Comparison of ENCODE assay signal across 8 cellular contexts in the genomic region with DNA sequence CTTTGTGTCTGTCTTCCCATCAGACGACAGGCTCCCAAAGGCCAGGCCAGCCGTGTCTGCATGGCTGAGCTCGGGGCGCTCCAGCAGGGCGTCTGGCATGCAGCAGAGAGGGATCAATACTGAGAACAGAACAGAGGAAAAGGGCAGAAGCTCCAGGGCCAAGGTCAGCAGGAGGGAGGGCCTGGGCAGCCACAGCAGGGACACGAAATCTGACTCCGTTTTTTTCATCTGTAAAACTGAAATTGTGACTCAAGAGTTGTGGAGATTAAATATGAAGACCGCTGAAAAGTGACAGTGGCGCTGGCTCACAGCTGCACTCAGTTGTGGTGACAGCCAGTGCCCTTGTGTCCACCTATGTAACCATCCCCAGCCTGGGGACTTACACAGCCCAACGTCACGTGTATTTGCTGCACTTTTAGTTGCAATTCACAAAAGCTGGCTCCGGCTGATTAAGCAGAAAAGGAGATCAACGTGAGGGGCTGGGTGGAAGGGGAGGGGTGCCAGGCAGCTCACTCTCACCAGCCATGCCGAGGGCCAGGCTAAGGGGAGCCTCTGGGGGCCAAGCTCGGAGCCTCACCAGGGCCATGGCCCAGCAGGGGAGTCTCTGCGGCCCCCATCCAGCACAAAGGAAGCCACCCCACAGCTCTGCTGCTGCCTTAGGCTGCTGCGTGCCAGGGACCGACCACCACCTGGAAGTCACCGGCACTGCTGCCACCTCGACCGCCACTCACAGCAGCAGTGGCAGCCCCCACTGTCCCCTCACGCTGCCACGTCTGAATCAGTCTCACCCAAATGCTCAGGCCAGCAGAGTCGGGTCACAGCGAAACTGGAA.
DNase-seq lines count a peak whose midpoint lies in the region; ATAC-seq and TF ChIP-seq lines count a peak whose summit lies in the region.

No MANE protein-coding gene starts in this region.

- CTCF ChIA-PET in activated naive CD4-positive, alpha-beta T cell treated with anti-CD3 and anti-CD28 coated beads for 36 hours (lab: Charles Lee): interaction anchor here (1.4 kb wide), 1 partner anchor 86 kb away, joined by 6 read pairs; no protein-coding TSS in a partner anchor
- CTCF ChIA-PET in activated naive CD4-positive, alpha-beta T cell treated with anti-CD3 and anti-CD28 coated beads, Interleukin-2, amount 10 ng/mL, durations not matched to agents 7 days and 5 days (lab: Charles Lee): no interaction called here

- H4K20me1 ChIP-seq in osteoblast (ENCODE audit: insufficient read depth, low read length): peaks cover 4% of the 10 kb centered on the region

- H3K27me3 ChIP-seq in endocrine pancreas (ENCODE audit: control insufficient read depth, insufficient read depth, low read length) (no peaks in the 10 kb centered on the region), osteoblast (ENCODE audit: insufficient read depth, low read length) (no peaks in the 10 kb centered on the region)

- H3K9me3 ChIP-seq in endocrine pancreas (ENCODE audit: control insufficient read depth, low read length) (no peaks in the 10 kb centered on the region), osteoblast (ENCODE audit: low read depth, low read length) (no peaks in the 10 kb centered on the region)

- H3K4me1 ChIP-seq in endocrine pancreas (ENCODE audit: control insufficient read depth, insufficient read depth, low read length) (no peaks in the 10 kb centered on the region), osteoblast (ENCODE audit: insufficient read depth, low read length) (peaks cover 3% of the 10 kb centered on the region)

- peak overlapping the region; percentile 84 for H3K4me2 ChIP-seq in osteoblast (ENCODE audit: insufficient read depth, low read length)

- no peaks in the 10 kb centered on the region for H3K36me3 ChIP-seq in endocrine pancreas (ENCODE audit: control insufficient read depth, insufficient read depth, low read length)
- H3K36me3 ChIP-seq in osteoblast (ENCODE audit: insufficient read depth, low read length): no peaks in the 10 kb centered on the region

- H3K4me3 ChIP-seq in endocrine pancreas (ENCODE audit: control insufficient read depth, insufficient read depth, low read length) (no peak overlapping the region), osteoblast (ENCODE audit: insufficient read depth, low read length) (peak overlapping the region; percentile 57)

- H3K79me2 ChIP-seq in osteoblast (ENCODE audit: insufficient read depth, low read length): no peaks in the 10 kb centered on the region

- no peak for TF ChIP-seq CTCF in osteoblast (IDR thresholded peaks at IDR 0.05; ENCODE audit: extremely low read depth, low read depth, low read length)
- TF ChIP-seq CTCF in GM13976 (IDR thresholded peaks at IDR 0.05; ENCODE audit: borderline replicate concordance, control extremely low read depth, extremely low read depth, insufficient read depth, missing control alignments): no peak

- H3K27ac Mint-ChIP-seq in activated naive CD4-positive, alpha-beta T cell treated with anti-CD3 and anti-CD28 coated beads for 36 hours: peak overlapping the region; percentile 63
- no peak overlapping the region for H3K27ac Mint-ChIP-seq in activated naive CD4-positive, alpha-beta T cell treated with anti-CD3 and anti-CD28 coated beads, Interleukin-2, amount 10 ng/mL, durations not matched to agents 7 days and 5 days

- peak overlapping the region; percentile 74 for H2AFZ ChIP-seq in osteoblast (ENCODE audit: low read length)

- peaks cover 21% of the 10 kb centered on the region for H3K4me1 Mint-ChIP-seq in activated naive CD4-positive, alpha-beta T cell treated with anti-CD3 and anti-CD28 coated beads for 36 hours (ENCODE audit: low read depth)
- peaks cover 7% of the 10 kb centered on the region for H3K4me1 Mint-ChIP-seq in activated naive CD4-positive, alpha-beta T cell treated with anti-CD3 and anti-CD28 coated beads, Interleukin-2, amount 10 ng/mL, durations not matched to agents 7 days and 5 days

- intact Hi-C loops in activated naive CD4-positive, alpha-beta T cell treated with anti-CD3 and anti-CD28 coated beads for 36 hours (cut with micrococcal nuclease): loop anchor here (1.0 to 10.0 kb wide), 9 partner anchors 61 to 1448 kb away; no protein-coding TSS in a partner anchor

- no peak for ATAC-seq in HG02571 (IDR thresholded peaks at IDR 0.05; ENCODE audit: unreplicated experiment)

- DNase-seq in activated naive CD4-positive, alpha-beta T cell treated with anti-CD3 and anti-CD28 coated beads for 36 hours: no peak
- no peak for DNase-seq in activated naive CD4-positive, alpha-beta T cell treated with anti-CD3 and anti-CD28 coated beads, Interleukin-2, amount 10 ng/mL, durations not matched to agents 7 days and 5 days
- DNase-seq in NCI-H128 (lab: John Stamatoyannopoulos, UW; ENCODE audit: unreplicated experiment) (peak; percentile 50), osteoblast (ENCODE audit: insufficient read length, low spot score, missing footprints) (peak; percentile 42), DMS153 (lab: John Stamatoyannopoulos, UW) (no peak), GM13976 (ENCODE audit: low spot score) (no peak)

- in situ Hi-C loops in GM13976 (cut with MboI; ENCODE audit: low sequenced_read_pairs, unreplicated experiment): no loop called here

- peaks cover 13% of the 10 kb centered on the region for H3K36me3 Mint-ChIP-seq in activated naive CD4-positive, alpha-beta T cell treated with anti-CD3 and anti-CD28 coated beads for 36 hours (ENCODE audit: low read depth)
- H3K36me3 Mint-ChIP-seq in activated naive CD4-positive, alpha-beta T cell treated with anti-CD3 and anti-CD28 coated beads, Interleukin-2, amount 10 ng/mL, durations not matched to agents 7 days and 5 days: peaks cover 2% of the 10 kb centered on the region

- peak overlapping the region; percentile 21 for H3K4me3 Mint-ChIP-seq in activated naive CD4-positive, alpha-beta T cell treated with anti-CD3 and anti-CD28 coated beads for 36 hours
- no peak overlapping the region for H3K4me3 Mint-ChIP-seq in activated naive CD4-positive, alpha-beta T cell treated with anti-CD3 and anti-CD28 coated beads, Interleukin-2, amount 10 ng/mL, durations not matched to agents 7 days and 5 days

- H3K9me3 Mint-ChIP-seq in activated naive CD4-positive, alpha-beta T cell treated with anti-CD3 and anti-CD28 coated beads for 36 hours: no peaks in the 10 kb centered on the region
- no peaks in the 10 kb centered on the region for H3K9me3 Mint-ChIP-seq in activated naive CD4-positive, alpha-beta T cell treated with anti-CD3 and anti-CD28 coated beads, Interleukin-2, amount 10 ng/mL, durations not matched to agents 7 days and 5 days

- H3K9ac ChIP-seq in endocrine pancreas (ENCODE audit: control insufficient read depth, insufficient read depth, low read length): peak overlapping the region; percentile 22

- peak overlapping the region; percentile 48 for H3K27ac ChIP-seq in osteoblast (ENCODE audit: low read depth, low read length)

- no peaks in the 10 kb centered on the region for H3K27me3 Mint-ChIP-seq in activated naive CD4-positive, alpha-beta T cell treated with anti-CD3 and anti-CD28 coated beads for 36 hours (ENCODE audit: low read depth)
- no peaks in the 10 kb centered on the region for H3K27me3 Mint-ChIP-seq in activated naive CD4-positive, alpha-beta T cell treated with anti-CD3 and anti-CD28 coated beads, Interleukin-2, amount 10 ng/mL, durations not matched to agents 7 days and 5 days

Comparison
In these comparisons a context has a peak if more than half of its experiments do, and no peak if none do; other contexts are left out.
1. DNase-seq: peak in NCI-H128 (single experiment) and osteoblast (single experiment); none in activated naive CD4-positive, alpha-beta T cell treated with anti-CD3 and anti-CD28 coated beads for 36 hours (single experiment), activated naive CD4-positive, alpha-beta T cell treated with anti-CD3 and anti-CD28 coated beads, Interleukin-2, amount 10 ng/mL, durations not matched to agents 7 days and 5 days (single experiment), DMS153 (single experiment) and GM13976 (single experiment).